ENCODE assay signal across 7 cellular contexts in the genomic region with DNA sequence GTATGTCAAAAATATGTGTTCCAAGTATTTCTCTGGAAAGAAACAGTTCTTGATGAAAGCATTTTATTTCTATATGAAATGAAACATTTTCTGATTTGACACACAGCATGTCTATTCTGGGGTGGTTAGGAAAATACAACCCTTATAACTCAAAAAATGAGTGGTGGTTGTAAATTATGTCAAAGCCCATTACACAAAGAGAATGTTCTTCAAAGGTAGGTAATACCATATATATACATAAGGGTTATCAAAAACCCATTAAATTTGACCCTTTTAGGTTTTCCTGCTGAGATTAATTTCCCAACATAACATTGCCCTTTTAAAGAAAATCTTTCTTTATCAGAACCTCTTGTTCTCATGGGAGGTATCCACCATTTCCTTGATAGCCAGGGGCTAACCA.
"Had no signal": no experiment of that assay in that cellular context is flagged by ENCODE, and none has a peak within 500 bp of the region (broad histone marks: within the 10 kb centered on the region; RNA-seq: fewer than 3 reads in every experiment).

No MANE protein-coding gene starts in this region.

- H3K27ac ChIP-seq: HL-60, KMS-11 had no signal

- DNase-seq: IMR-90, KBM-7, KG1 had no signal

- H3K4me2 ChIP-seq: KMS-11 had no signal

- H3K9ac ChIP-seq: KMS-11 had no signal

- ATAC-seq: HepG2, K562 had no signal

- H3K4me3 ChIP-seq: K562 had no signal
